22 cellular contexts compared by ENCODE assay signal in genomic region chr3:177658354-177658753, GRCh38.
"Had no signal": no experiment of that assay in that cellular context is flagged by ENCODE, and none has a peak within 500 bp of the region (broad histone marks: within the 10 kb centered on the region; RNA-seq: fewer than 3 reads in every experiment).

No MANE protein-coding gene starts in this region.

- H3K4me1 ChIP-seq: prostate gland, testis, upper lobe of right lung had no signal

- H3K27me3 Mint-ChIP-seq: activated CD4-positive, alpha-beta T cell treated with anti-CD3 and anti-CD28 coated beads, Interleukin-2, amount 10 ng/mL, durations not matched to agents 24 days and 14 days; activated CD8-positive, alpha-beta T cell treated with anti-CD3 and anti-CD28 coated beads for 36 hours; activated naive CD8-positive, alpha-beta T cell treated with anti-CD3 and anti-CD28 coated beads for 36 hours; activated T-helper 17 cell treated with anti-CD3 and anti-CD28 coated beads, Interleukin-2, amount 50 U/mL, for 72 hours; stimulated activated naive CD8-positive, alpha-beta T cell treated with anti-CD3 and anti-CD28 coated beads, Interleukin-15, Interleukin-2, amounts not matched to agents 100 ng/mL and 50 ng/mL, for 24 hours had no signal

- H3K27ac ChIP-seq: prostate gland, testis, upper lobe of right lung had no signal

- DNase-seq: activated CD4-positive, alpha-beta T cell treated with anti-CD3 and anti-CD28 coated beads, Interleukin-2, amount 10 ng/mL, durations not matched to agents 24 days and 14 days; activated CD8-positive, alpha-beta T cell treated with anti-CD3 and anti-CD28 coated beads for 36 hours; activated naive CD4-positive, alpha-beta T cell; activated naive CD8-positive, alpha-beta T cell treated with anti-CD3 and anti-CD28 coated beads for 36 hours; activated T-cell treated with anti-CD3 and anti-CD28 coated beads, Interleukin-2, amount 50 U/mL, for 1 hour; amygdala; dermis blood vessel endothelial cell; effector memory CD4-positive, alpha-beta T cell; foreskin fibroblast; glutamatergic neuron; hippocampal formation; mesendoderm; natural killer cell; right cardiac atrium; T-helper 1 cell; T-helper 9 cell; testis; upper lobe of right lung had no signal

- H3K36me3 Mint-ChIP-seq: natural killer cell had no signal

- H3K4me3 Mint-ChIP-seq: activated CD4-positive, alpha-beta T cell treated with anti-CD3 and anti-CD28 coated beads, Interleukin-2, amount 10 ng/mL, durations not matched to agents 24 days and 14 days; activated CD8-positive, alpha-beta T cell treated with anti-CD3 and anti-CD28 coated beads for 36 hours; activated naive CD8-positive, alpha-beta T cell treated with anti-CD3 and anti-CD28 coated beads for 36 hours; activated T-helper 17 cell treated with anti-CD3 and anti-CD28 coated beads, Interleukin-2, amount 50 U/mL, for 72 hours; natural killer cell; stimulated activated naive CD8-positive, alpha-beta T cell treated with anti-CD3 and anti-CD28 coated beads, Interleukin-15, Interleukin-2, amounts not matched to agents 100 ng/mL and 50 ng/mL, for 24 hours had no signal

- H3K4me3 ChIP-seq: prostate gland, skin epidermis, testis, upper lobe of right lung had no signal

- H3K9me3 ChIP-seq: prostate gland, testis, upper lobe of right lung had no signal

- H3K9me3 Mint-ChIP-seq: activated CD8-positive, alpha-beta T cell treated with anti-CD3 and anti-CD28 coated beads for 36 hours; natural killer cell had no signal

- H3K27me3 ChIP-seq: testis, upper lobe of right lung had no signal

- H3K27ac Mint-ChIP-seq: activated CD4-positive, alpha-beta T cell treated with anti-CD3 and anti-CD28 coated beads, Interleukin-2, amount 10 ng/mL, durations not matched to agents 24 days and 14 days; activated CD8-positive, alpha-beta T cell treated with anti-CD3 and anti-CD28 coated beads for 36 hours; activated naive CD8-positive, alpha-beta T cell treated with anti-CD3 and anti-CD28 coated beads for 36 hours; activated T-helper 17 cell treated with anti-CD3 and anti-CD28 coated beads, Interleukin-2, amount 50 U/mL, for 72 hours; natural killer cell; stimulated activated naive CD8-positive, alpha-beta T cell treated with anti-CD3 and anti-CD28 coated beads, Interleukin-15, Interleukin-2, amounts not matched to agents 100 ng/mL and 50 ng/mL, for 24 hours had no signal

- H3K4me1 Mint-ChIP-seq: activated CD4-positive, alpha-beta T cell treated with anti-CD3 and anti-CD28 coated beads, Interleukin-2, amount 10 ng/mL, durations not matched to agents 24 days and 14 days; activated naive CD8-positive, alpha-beta T cell treated with anti-CD3 and anti-CD28 coated beads for 36 hours; activated T-helper 17 cell treated with anti-CD3 and anti-CD28 coated beads, Interleukin-2, amount 50 U/mL, for 72 hours had no signal

- H3K36me3 ChIP-seq: prostate gland, upper lobe of right lung had no signal
